8 cellular contexts compared by ENCODE assay signal in the genomic region with DNA sequence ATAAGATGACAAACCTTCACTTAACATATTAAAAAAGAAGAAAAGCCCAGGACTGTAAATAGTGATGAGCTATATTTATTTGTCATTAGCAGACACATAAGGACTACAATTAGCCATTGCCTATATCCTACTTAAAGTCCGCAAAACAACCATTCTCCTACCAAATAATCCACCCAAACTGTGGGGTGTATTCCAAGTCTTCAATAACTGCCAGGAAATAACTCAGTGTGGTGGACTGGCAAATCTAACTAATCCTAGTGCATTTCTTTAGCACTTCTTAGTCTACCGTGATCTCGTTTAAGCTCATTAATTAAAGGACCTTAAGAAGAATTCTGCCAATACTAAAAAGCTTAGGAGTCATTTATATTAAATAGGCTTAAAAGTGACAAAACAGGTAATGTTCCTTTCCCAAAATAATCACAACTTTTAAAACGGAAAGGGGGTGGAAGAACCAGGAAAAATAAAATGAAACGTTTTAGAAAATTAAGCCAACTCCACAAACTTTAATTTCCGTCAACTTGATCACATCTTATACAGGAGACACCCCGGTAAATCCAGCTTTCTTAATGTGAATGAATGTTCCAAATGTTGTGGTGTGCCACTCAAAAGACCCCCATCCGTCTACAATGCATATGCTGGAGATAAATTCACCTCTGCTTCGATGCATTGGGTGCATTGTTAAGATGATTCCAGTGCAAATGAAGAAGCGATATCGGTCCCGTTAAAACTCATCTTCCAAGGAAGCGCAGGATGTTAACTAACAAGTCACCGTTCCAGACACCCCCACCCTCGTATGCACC. TPM values are rescaled to one million over a fixed set of nuclear protein-coding genes. Genes with fewer than 3 reads are reported as not detected.
DNase-seq lines count a peak whose midpoint lies in the region; ATAC-seq and TF ChIP-seq lines count a peak whose summit lies in the region.

No MANE protein-coding gene starts in this region.

- DNase-seq in Peyer's patch (no peak), GF-D8 (lab: John Stamatoyannopoulos, UW) (no peak), T-helper 1 cell (no peak)
- no peak for DNase-seq in stimulated activated CD4-positive, alpha-beta T cell treated with anti-CD3 and anti-CD28 coated beads, Interleukin-4, amount 100 ng/mL, for 24 hours

- POLR2A ChIA-PET in HEK293 (lab: Yijun Ruan, JAX) = no interaction called here

- no peak for TF ChIP-seq POLR2A in Peyer's patch (IDR thresholded peaks at IDR 0.05)

- ATAC-seq in GM18498 (IDR thresholded peaks at IDR 0.05; ENCODE audit: unreplicated experiment) = no peak

- CTCF ChIA-PET in HEK293 (lab: Yijun Ruan, JAX) = no interaction called here

- peak overlapping the region; percentile 78 for H3K4me2 ChIP-seq in skeletal muscle satellite cell (ENCODE audit: low read length)

- H3K36me3 ChIP-seq in HEK293 (ENCODE audit: control insufficient read depth in 2 of 2, insufficient read depth in 1 of 2, low read length in 2 of 2) (no peaks in the 10 kb centered on the region), Peyer's patch (no peaks in the 10 kb centered on the region), skeletal muscle satellite cell (ENCODE audit: insufficient read depth, low read length) (no peaks in the 10 kb centered on the region)

- H3K9me3 ChIP-seq in HEK293 (ENCODE audit: control insufficient read depth, insufficient read depth, low read depth, low read length) (no peaks in the 10 kb centered on the region), Peyer's patch (no peaks in the 10 kb centered on the region), skeletal muscle satellite cell (replicated peaks; ENCODE audit: low read length) (no peaks in the 10 kb centered on the region)

- H3K27ac ChIP-seq in HEK293 (ENCODE audit: extremely low read depth, low read depth, low read length) = no peak overlapping the region
- H3K27ac ChIP-seq in Peyer's patch = peak overlapping the region in 2 of 4 donors; percentile 66 to 88

- no peak for TF ChIP-seq CTCF in HEK293 (tag by site-specific recombination; IDR thresholded peaks at IDR 0.05)
- no peak for TF ChIP-seq CTCF in Peyer's patch (IDR thresholded peaks at IDR 0.05)

- H3K27me3 ChIP-seq in Peyer's patch (no peaks in the 10 kb centered on the region), skeletal muscle satellite cell (ENCODE audit: control insufficient read depth, insufficient read depth, low read length) (peaks cover 26% of the 10 kb centered on the region)

- peak overlapping the region; percentile 79 for H3K4me3 ChIP-seq in HEK293 (ENCODE audit: low read depth, low read length)
- H3K4me3 ChIP-seq in Peyer's patch = peak overlapping the region; percentile 33 to 59 (median 51)
- H3K4me3 ChIP-seq in iPS-11a (ENCODE audit: low read depth, low read length) = peak overlapping the region; percentile 89
- peak overlapping the region; percentile 86 for H3K4me3 ChIP-seq in skeletal muscle satellite cell (ENCODE audit: low read length)

- H3K9ac ChIP-seq in skeletal muscle satellite cell (ENCODE audit: low read depth, low read length) = peak overlapping the region; percentile 55

- H3K4me1 ChIP-seq in HEK293 (ENCODE audit: control insufficient read depth, insufficient read depth, low read length) (no peaks in the 10 kb centered on the region), Peyer's patch (no peaks in the 10 kb centered on the region), skeletal muscle satellite cell (ENCODE audit: control insufficient read depth, insufficient read depth, low read length) (peaks cover 13% of the 10 kb centered on the region)

TF ChIP-seq in HEK293, 187 proteins besides CTCF, POLR2A, EP300 and RAD21:
- TF ChIP-seq ZNF843 (tag by site-specific recombination; IDR thresholded peaks at IDR 0.05) (no peak), GLIS2 (tag by site-specific recombination; IDR thresholded peaks at IDR 0.05) (no peak), ZNF214 (tag by site-specific recombination; IDR thresholded peaks at IDR 0.05; ENCODE audit: borderline replicate concordance) (no peak), ZNF350 (tag by site-specific recombination; IDR thresholded peaks at IDR 0.05) (no peak), ZNF548 (tag by site-specific recombination; IDR thresholded peaks at IDR 0.05) (no peak)
- TF ChIP-seq, protein P1, sequence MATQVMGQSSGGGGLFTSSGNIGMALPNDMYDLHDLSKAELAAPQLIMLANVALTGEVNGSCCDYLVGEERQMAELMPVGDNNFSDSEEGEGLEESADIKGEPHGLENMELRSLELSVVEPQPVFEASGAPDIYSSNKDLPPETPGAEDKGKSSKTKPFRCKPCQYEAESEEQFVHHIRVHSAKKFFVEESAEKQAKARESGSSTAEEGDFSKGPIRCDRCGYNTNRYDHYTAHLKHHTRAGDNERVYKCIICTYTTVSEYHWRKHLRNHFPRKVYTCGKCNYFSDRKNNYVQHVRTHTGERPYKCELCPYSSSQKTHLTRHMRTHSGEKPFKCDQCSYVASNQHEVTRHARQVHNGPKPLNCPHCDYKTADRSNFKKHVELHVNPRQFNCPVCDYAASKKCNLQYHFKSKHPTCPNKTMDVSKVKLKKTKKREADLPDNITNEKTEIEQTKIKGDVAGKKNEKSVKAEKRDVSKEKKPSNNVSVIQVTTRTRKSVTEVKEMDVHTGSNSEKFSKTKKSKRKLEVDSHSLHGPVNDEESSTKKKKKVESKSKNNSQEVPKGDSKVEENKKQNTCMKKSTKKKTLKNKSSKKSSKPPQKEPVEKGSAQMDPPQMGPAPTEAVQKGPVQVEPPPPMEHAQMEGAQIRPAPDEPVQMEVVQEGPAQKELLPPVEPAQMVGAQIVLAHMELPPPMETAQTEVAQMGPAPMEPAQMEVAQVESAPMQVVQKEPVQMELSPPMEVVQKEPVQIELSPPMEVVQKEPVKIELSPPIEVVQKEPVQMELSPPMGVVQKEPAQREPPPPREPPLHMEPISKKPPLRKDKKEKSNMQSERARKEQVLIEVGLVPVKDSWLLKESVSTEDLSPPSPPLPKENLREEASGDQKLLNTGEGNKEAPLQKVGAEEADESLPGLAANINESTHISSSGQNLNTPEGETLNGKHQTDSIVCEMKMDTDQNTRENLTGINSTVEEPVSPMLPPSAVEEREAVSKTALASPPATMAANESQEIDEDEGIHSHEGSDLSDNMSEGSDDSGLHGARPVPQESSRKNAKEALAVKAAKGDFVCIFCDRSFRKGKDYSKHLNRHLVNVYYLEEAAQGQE (tag by site-specific recombination; IDR thresholded peaks at IDR 0.05) = no peak
- TF ChIP-seq, protein P2, sequence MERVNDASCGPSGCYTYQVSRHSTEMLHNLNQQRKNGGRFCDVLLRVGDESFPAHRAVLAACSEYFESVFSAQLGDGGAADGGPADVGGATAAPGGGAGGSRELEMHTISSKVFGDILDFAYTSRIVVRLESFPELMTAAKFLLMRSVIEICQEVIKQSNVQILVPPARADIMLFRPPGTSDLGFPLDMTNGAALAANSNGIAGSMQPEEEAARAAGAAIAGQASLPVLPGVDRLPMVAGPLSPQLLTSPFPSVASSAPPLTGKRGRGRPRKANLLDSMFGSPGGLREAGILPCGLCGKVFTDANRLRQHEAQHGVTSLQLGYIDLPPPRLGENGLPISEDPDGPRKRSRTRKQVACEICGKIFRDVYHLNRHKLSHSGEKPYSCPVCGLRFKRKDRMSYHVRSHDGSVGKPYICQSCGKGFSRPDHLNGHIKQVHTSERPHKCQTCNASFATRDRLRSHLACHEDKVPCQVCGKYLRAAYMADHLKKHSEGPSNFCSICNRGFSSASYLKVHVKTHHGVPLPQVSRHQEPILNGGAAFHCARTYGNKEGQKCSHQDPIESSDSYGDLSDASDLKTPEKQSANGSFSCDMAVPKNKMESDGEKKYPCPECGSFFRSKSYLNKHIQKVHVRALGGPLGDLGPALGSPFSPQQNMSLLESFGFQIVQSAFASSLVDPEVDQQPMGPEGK (tag by site-specific recombination; IDR thresholded peaks at IDR 0.05) = 0 out of 2 replicates have a peak, but pooled peaks have one; percentile 16
- TF ChIP-seq, protein P3, sequence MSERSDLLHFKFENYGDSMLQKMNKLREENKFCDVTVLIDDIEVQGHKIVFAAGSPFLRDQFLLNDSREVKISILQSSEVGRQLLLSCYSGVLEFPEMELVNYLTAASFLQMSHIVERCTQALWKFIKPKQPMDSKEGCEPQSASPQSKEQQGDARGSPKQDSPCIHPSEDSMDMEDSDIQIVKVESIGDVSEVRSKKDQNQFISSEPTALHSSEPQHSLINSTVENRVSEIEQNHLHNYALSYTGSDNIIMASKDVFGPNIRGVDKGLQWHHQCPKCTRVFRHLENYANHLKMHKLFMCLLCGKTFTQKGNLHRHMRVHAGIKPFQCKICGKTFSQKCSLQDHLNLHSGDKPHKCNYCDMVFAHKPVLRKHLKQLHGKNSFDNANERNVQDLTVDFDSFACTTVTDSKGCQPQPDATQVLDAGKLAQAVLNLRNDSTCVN (tag by site-specific recombination; optimal IDR thresholded peaks at IDR 0.05) = no peak

RNA-seq across cellular contexts. Expression of a gene that starts 1.7 kb away (rescaled TPM):
- total RNA-seq in Peyer's patch = 10 to 100 TPM in 1 of 4 donors, 1 to 10 TPM in 3; 2.6 to 39.6 (median 5.8) TPM
- 7.0 and 8.9 TPM in 2 replicates for total RNA-seq in skeletal muscle satellite cell (2012; rRNA removed)
